ENCODE assay signal across 1 cellular context in the genomic region with DNA sequence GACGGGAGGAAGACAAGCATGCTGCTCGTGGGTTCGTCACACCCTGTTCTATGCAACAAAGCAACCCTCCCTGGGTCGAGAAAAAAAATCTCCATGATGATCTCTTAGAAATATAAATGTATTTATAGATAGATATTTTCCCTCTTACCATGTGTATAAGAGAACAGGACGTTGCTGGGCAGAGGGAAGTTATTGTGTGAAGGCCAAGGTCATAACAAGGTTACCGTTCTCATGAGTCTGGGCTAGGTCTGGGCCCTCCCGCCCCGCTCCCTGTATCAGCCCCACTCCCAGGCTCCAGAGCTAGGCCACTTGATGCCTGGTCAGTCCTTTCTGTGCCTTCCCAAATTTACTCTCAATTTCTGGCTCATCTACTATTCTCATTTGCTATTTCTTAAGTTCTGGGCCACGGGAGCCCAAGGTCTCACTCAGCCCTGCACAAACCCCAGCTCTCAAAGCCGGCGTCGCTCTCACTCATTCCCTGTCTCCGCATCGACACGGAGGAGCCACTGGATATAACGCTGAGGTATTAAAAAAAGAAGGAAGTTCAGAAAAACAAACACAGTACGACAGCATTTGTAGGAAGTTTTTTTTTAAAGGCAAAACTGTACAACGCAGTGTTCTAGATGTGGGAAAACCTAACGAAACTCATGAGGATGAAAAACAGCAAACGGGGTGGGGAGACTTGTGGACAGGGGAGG.
A peak's percentile ranks its signal among the peaks of the same experiment; 100 is the strongest.
TF ChIP-seq lines count a peak whose summit lies in the region.

No MANE protein-coding gene starts in this region.

TF ChIP-seq in HepG2, 621 proteins besides CTCF, POLR2A, EP300 and RAD21 (continued from another document and continues in another):
- TF ChIP-seq, protein P1, sequence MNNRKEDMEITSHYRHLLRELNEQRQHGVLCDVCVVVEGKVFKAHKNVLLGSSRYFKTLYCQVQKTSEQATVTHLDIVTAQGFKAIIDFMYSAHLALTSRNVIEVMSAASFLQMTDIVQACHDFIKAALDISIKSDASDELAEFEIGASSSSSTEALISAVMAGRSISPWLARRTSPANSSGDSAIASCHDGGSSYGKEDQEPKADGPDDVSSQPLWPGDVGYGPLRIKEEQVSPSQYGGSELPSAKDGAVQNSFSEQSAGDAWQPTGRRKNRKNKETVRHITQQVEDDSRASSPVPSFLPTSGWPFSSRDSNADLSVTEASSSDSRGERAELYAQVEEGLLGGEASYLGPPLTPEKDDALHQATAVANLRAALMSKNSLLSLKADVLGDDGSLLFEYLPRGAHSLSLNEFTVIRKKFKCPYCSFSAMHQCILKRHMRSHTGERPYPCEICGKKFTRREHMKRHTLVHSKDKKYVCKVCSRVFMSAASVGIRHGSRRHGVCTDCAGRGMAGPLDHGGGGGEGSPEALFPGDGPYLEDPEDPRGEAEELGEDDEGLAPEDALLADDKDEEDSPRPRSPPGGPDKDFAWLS (CRISPR knock-in tag; IDR thresholded peaks at IDR 0.05; ENCODE audit: borderline replicate concordance): no peak
- TF ChIP-seq KLF11 (CRISPR knock-in tag; IDR thresholded peaks at IDR 0.05): peak; percentile 55; the same call in 1 of the 2 replicates
- TF ChIP-seq ZNF431 (CRISPR knock-in tag; IDR thresholded peaks at IDR 0.05; ENCODE audit: borderline replicate concordance, low read depth): no peak
- TF ChIP-seq MAFK (conservative IDR thresholded peaks at IDR 0.05 in 1 of 2, IDR thresholded peaks at IDR 0.05 in 1 of 2; ENCODE audit: low read length in 2 of 2): peak in 1 of 2 experiments; percentile 19; a peak in 1 of 4 replicates
- TF ChIP-seq, protein P2, sequence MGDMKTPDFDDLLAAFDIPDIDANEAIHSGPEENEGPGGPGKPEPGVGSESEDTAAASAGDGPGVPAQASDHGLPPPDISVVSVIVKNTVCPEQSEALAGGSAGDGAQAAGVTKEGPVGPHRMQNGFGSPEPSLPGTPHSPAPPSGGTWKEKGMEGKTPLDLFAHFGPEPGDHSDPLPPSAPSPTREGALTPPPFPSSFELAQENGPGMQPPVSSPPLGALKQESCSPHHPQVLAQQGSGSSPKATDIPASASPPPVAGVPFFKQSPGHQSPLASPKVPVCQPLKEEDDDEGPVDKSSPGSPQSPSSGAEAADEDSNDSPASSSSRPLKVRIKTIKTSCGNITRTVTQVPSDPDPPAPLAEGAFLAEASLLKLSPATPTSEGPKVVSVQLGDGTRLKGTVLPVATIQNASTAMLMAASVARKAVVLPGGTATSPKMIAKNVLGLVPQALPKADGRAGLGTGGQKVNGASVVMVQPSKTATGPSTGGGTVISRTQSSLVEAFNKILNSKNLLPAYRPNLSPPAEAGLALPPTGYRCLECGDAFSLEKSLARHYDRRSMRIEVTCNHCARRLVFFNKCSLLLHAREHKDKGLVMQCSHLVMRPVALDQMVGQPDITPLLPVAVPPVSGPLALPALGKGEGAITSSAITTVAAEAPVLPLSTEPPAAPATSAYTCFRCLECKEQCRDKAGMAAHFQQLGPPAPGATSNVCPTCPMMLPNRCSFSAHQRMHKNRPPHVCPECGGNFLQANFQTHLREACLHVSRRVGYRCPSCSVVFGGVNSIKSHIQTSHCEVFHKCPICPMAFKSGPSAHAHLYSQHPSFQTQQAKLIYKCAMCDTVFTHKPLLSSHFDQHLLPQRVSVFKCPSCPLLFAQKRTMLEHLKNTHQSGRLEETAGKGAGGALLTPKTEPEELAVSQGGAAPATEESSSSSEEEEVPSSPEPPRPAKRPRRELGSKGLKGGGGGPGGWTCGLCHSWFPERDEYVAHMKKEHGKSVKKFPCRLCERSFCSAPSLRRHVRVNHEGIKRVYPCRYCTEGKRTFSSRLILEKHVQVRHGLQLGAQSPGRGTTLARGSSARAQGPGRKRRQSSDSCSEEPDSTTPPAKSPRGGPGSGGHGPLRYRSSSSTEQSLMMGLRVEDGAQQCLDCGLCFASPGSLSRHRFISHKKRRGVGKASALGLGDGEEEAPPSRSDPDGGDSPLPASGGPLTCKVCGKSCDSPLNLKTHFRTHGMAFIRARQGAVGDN (CRISPR knock-in tag; IDR thresholded peaks at IDR 0.05): peak; percentile 66
- no peak for TF ChIP-seq MNT (IDR thresholded peaks at IDR 0.05)
- TF ChIP-seq ISL2 (CRISPR knock-in tag; IDR thresholded peaks at IDR 0.05): no peak
- no peak for TF ChIP-seq HMG20A (CRISPR knock-in tag; IDR thresholded peaks at IDR 0.05; ENCODE audit: borderline replicate concordance)
- no peak for TF ChIP-seq ADNP (CRISPR knock-in tag; IDR thresholded peaks at IDR 0.05)
- TF ChIP-seq ZNF281 (CRISPR knock-in tag; IDR thresholded peaks at IDR 0.05; ENCODE audit: borderline replicate concordance): no peak
- TF ChIP-seq FOXP1 (IDR thresholded peaks at IDR 0.05): no peak
- TF ChIP-seq FOXP1 (CRISPR knock-in tag; IDR thresholded peaks at IDR 0.05): no peak
- TF ChIP-seq ATF7-NPFF (CRISPR knock-in tag; IDR thresholded peaks at IDR 0.05; ENCODE audit: low read depth): no peak
- no peak for TF ChIP-seq IKZF1 (IDR thresholded peaks at IDR 0.05)
- TF ChIP-seq, protein P3, sequence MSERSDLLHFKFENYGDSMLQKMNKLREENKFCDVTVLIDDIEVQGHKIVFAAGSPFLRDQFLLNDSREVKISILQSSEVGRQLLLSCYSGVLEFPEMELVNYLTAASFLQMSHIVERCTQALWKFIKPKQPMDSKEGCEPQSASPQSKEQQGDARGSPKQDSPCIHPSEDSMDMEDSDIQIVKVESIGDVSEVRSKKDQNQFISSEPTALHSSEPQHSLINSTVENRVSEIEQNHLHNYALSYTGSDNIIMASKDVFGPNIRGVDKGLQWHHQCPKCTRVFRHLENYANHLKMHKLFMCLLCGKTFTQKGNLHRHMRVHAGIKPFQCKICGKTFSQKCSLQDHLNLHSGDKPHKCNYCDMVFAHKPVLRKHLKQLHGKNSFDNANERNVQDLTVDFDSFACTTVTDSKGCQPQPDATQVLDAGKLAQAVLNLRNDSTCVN (CRISPR knock-in tag; IDR thresholded peaks at IDR 0.05; ENCODE audit: borderline replicate concordance): no peak
- TF ChIP-seq ZNF326 (CRISPR knock-in tag; IDR thresholded peaks at IDR 0.05; ENCODE audit: borderline replicate concordance): no peak
- no peak for TF ChIP-seq ZNF513 (CRISPR knock-in tag; conservative IDR thresholded peaks at IDR 0.05)
- TF ChIP-seq ZNF883 (CRISPR knock-in tag; IDR thresholded peaks at IDR 0.05; ENCODE audit: not compliant biosample characterization): no peak
- 0 out of 2 replicates have a peak, but pooled peaks have one; percentile 31 for TF ChIP-seq CHD4 (IDR thresholded peaks at IDR 0.05; ENCODE audit: borderline replicate concordance, low read length)
- TF ChIP-seq NRL (CRISPR knock-in tag; IDR thresholded peaks at IDR 0.05; ENCODE audit: borderline replicate concordance): no peak
- TF ChIP-seq, protein P4, sequence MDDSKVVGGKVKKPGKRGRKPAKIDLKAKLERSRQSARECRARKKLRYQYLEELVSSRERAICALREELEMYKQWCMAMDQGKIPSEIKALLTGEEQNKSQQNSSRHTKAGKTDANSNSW (CRISPR knock-in tag; IDR thresholded peaks at IDR 0.05; ENCODE audit: borderline replicate concordance): no peak
- TF ChIP-seq NFRKB (IDR thresholded peaks at IDR 0.05): no peak
- no peak for TF ChIP-seq AKAP8 (CRISPR knock-in tag; IDR thresholded peaks at IDR 0.05)
- TF ChIP-seq TAF15 (IDR thresholded peaks at IDR 0.05; ENCODE audit: low read depth, low read length, poor library complexity, severe bottlenecking): no peak
- no peak; the same call in 1 of the 2 replicates for TF ChIP-seq ZNF792 (CRISPR knock-in tag; IDR thresholded peaks at IDR 0.05)
- TF ChIP-seq SOX13 (IDR thresholded peaks at IDR 0.05): no peak
- TF ChIP-seq SOX13 (CRISPR knock-in tag; conservative IDR thresholded peaks at IDR 0.05 in 1 of 2, IDR thresholded peaks at IDR 0.05 in 1 of 2): no peak; a peak in 1 of 4 replicates
- no peak for TF ChIP-seq IRF9 (CRISPR knock-in tag; IDR thresholded peaks at IDR 0.05; ENCODE audit: borderline replicate concordance)
- no peak; the same call in 1 of the 2 replicates for TF ChIP-seq GATAD1 (CRISPR knock-in tag; IDR thresholded peaks at IDR 0.05)
- no peak for TF ChIP-seq HDAC2 (CRISPR knock-in tag; IDR thresholded peaks at IDR 0.05)
- TF ChIP-seq BHLHE40 (IDR thresholded peaks at IDR 0.05; ENCODE audit: low read length): no peak
- no peak for TF ChIP-seq ZNF670 (CRISPR knock-in tag; IDR thresholded peaks at IDR 0.05; ENCODE audit: borderline replicate concordance)
- TF ChIP-seq NCOA2 (CRISPR knock-in tag; IDR thresholded peaks at IDR 0.05): 0 out of 2 replicates have a peak, but pooled peaks have one; percentile 24
- TF ChIP-seq SMARCC2 (IDR thresholded peaks at IDR 0.05): no peak
- TF ChIP-seq ZNF790 (CRISPR knock-in tag; IDR thresholded peaks at IDR 0.05; ENCODE audit: borderline replicate concordance): no peak
- no peak for TF ChIP-seq FOXA3 (CRISPR knock-in tag; IDR thresholded peaks at IDR 0.05)
- TF ChIP-seq, protein P5, sequence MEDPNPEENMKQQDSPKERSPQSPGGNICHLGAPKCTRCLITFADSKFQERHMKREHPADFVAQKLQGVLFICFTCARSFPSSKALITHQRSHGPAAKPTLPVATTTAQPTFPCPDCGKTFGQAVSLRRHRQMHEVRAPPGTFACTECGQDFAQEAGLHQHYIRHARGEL (CRISPR knock-in tag; IDR thresholded peaks at IDR 0.05): no peak
- TF ChIP-seq ZHX1 (CRISPR knock-in tag; IDR thresholded peaks at IDR 0.05; ENCODE audit: low read depth): no peak
- TF ChIP-seq MXI1 (IDR thresholded peaks at IDR 0.05; ENCODE audit: borderline replicate concordance, low read depth, low read length): no peak
- TF ChIP-seq TOPORS (CRISPR knock-in tag; IDR thresholded peaks at IDR 0.05): no peak
- no peak for TF ChIP-seq GABPA (IDR thresholded peaks at IDR 0.05; ENCODE audit: low read depth, low read length)
- TF ChIP-seq GABPA (CRISPR knock-in tag; IDR thresholded peaks at IDR 0.05; ENCODE audit: low read depth): no peak
